1 cellular context compared by ENCODE assay signal in the genomic region with DNA sequence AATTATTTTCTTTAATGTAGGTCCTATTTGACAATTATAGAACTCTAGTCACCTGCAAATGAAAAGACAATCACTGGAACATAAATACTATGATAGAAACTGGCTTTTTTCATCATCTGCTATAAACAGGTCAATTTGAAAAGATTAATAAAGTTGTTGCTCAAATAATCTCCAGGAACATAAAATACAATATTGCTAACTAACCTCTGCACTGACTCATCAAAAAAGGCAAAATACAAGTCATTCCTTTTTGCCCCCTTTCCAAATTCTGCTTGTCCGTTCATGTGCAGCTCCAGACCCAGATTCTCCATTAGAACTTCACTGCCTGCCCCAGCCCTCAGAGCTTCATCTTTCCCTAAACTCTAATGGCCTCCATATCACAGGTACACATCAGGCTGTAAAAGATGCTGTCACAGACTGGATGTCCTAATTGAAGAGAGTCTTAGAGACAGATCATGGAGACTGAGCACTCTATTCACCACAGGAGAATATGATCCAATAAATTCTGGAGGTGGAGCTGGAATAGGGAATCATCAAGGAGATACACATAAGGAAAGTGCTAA.
TF ChIP-seq lines count a peak whose summit lies in the region.

No MANE protein-coding gene starts in this region.

TF ChIP-seq in HCT116, 20 proteins besides CTCF, POLR2A, EP300 and RAD21 (continued from another document):
- TF ChIP-seq CEBPB (IDR thresholded peaks at IDR 0.05; ENCODE audit: low read depth) (no peak), EZH2phosphoT487 (IDR thresholded peaks at IDR 0.05; ENCODE audit: borderline replicate concordance) (no peak), ZNF274 (IDR thresholded peaks at IDR 0.05; ENCODE audit: low read depth, low read length) (no peak), YY1 (IDR thresholded peaks at IDR 0.05; ENCODE audit: extremely low read depth, insufficient replicate concordance, low read depth, low read length) (no peak), FOSL1 (IDR thresholded peaks at IDR 0.05; ENCODE audit: low read depth) (no peak), JUND (IDR thresholded peaks at IDR 0.05) (no peak), CBX3 (IDR thresholded peaks at IDR 0.05; ENCODE audit: low read depth) (no peak), SP1 (IDR thresholded peaks at IDR 0.05; ENCODE audit: low read depth) (no peak), POLR2AphosphoS5 (IDR thresholded peaks at IDR 0.05; ENCODE audit: low read depth, low read length) (no peak), EGR1 (IDR thresholded peaks at IDR 0.05; ENCODE audit: low read depth) (no peak), ZFX (IDR thresholded peaks at IDR 0.05) (no peak)
- TF ChIP-seq, protein P1, sequence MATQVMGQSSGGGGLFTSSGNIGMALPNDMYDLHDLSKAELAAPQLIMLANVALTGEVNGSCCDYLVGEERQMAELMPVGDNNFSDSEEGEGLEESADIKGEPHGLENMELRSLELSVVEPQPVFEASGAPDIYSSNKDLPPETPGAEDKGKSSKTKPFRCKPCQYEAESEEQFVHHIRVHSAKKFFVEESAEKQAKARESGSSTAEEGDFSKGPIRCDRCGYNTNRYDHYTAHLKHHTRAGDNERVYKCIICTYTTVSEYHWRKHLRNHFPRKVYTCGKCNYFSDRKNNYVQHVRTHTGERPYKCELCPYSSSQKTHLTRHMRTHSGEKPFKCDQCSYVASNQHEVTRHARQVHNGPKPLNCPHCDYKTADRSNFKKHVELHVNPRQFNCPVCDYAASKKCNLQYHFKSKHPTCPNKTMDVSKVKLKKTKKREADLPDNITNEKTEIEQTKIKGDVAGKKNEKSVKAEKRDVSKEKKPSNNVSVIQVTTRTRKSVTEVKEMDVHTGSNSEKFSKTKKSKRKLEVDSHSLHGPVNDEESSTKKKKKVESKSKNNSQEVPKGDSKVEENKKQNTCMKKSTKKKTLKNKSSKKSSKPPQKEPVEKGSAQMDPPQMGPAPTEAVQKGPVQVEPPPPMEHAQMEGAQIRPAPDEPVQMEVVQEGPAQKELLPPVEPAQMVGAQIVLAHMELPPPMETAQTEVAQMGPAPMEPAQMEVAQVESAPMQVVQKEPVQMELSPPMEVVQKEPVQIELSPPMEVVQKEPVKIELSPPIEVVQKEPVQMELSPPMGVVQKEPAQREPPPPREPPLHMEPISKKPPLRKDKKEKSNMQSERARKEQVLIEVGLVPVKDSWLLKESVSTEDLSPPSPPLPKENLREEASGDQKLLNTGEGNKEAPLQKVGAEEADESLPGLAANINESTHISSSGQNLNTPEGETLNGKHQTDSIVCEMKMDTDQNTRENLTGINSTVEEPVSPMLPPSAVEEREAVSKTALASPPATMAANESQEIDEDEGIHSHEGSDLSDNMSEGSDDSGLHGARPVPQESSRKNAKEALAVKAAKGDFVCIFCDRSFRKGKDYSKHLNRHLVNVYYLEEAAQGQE (IDR thresholded peaks at IDR 0.05; ENCODE audit: low read depth): no peak
- TF ChIP-seq, protein P2, sequence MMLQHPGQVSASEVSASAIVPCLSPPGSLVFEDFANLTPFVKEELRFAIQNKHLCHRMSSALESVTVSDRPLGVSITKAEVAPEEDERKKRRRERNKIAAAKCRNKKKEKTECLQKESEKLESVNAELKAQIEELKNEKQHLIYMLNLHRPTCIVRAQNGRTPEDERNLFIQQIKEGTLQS (IDR thresholded peaks at IDR 0.05): no peak
